1 cellular context compared by ENCODE assay signal in the genomic region with DNA sequence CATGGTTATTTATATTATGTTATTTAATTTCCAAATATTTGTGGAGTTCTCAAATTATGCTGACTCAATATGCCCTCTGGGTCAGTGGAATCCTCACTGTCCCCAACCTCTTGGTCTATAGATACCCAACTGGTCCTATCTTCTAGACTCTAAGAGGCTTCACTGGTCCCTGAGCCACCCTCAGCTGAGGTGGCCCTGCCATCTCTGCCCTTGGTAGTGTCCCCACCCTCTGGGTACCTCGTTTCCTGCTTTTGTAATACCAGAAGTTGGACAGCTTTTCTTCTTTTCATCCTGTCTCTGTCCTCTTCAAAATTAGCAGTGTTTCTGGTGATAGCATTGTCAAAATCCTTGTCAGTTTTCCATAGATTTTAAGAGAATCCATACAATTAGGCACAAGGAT.
A peak's percentile ranks its signal among the peaks of the same experiment; 100 is the strongest.
TF ChIP-seq lines count a peak whose summit lies in the region.

No MANE protein-coding gene starts in this region.

TF ChIP-seq in K562, 482 proteins besides CTCF, POLR2A, EP300 and RAD21:
- peak; percentile 37; the same call in 1 of the 2 replicates for TF ChIP-seq ZNF316 (IDR thresholded peaks at IDR 0.05)
- TF ChIP-seq, protein P1, sequence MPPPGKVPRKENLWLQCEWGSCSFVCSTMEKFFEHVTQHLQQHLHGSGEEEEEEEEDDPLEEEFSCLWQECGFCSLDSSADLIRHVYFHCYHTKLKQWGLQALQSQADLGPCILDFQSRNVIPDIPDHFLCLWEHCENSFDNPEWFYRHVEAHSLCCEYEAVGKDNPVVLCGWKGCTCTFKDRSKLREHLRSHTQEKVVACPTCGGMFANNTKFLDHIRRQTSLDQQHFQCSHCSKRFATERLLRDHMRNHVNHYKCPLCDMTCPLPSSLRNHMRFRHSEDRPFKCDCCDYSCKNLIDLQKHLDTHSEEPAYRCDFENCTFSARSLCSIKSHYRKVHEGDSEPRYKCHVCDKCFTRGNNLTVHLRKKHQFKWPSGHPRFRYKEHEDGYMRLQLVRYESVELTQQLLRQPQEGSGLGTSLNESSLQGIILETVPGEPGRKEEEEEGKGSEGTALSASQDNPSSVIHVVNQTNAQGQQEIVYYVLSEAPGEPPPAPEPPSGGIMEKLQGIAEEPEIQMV (tag; conservative IDR thresholded peaks at IDR 0.05; ENCODE audit: low read depth): no peak
